ENCODE assay signal across 14 cellular contexts in genomic region chr2:143229952-143230351, GRCh38.
DNase-seq lines count a peak whose midpoint lies in the region; ATAC-seq and TF ChIP-seq lines count a peak whose summit lies in the region.
"Had no signal": no experiment of that assay in that cellular context is flagged by ENCODE, and none has a peak within 500 bp of the region (broad histone marks: within the 10 kb centered on the region; RNA-seq: fewer than 3 reads in every experiment).

No MANE protein-coding gene starts in this region.

- H3K27ac Mint-ChIP-seq in H9 (peak overlapping the region; percentile 6 to 86 (median 49); a peak in 3 of 7 replicates), T-helper 17 cell (peak overlapping the region; percentile 24), endodermal cell (peak overlapping the region; percentile 59), mesothelial cell of epicardium (no peak overlapping the region)
- peak overlapping the region in 5 of 9 donors; percentile 10 to 69 (median 51) for H3K27ac Mint-ChIP-seq in naive thymus-derived CD4-positive, alpha-beta T cell
- no peak overlapping the region for H3K27ac Mint-ChIP-seq in CD8-positive, alpha-beta T cell

- H3K79me1 ChIP-seq in H9 (ENCODE audit: insufficient read depth, low read depth, low read length, poor library complexity, severe bottlenecking), result no peaks in the 10 kb centered on the region

- no peak overlapping the region for H2BK5ac ChIP-seq in H9 (ENCODE audit: insufficient read length, low read length)

- no peak overlapping the region for H2AFZ ChIP-seq in H9 (ENCODE audit: low read length)
- H2AFZ ChIP-seq: GM23248 had no signal

- no peak overlapping the region for H3T11ph ChIP-seq in H9 (ENCODE audit: low read length)

- no peak overlapping the region for H3K4ac ChIP-seq in H9 (ENCODE audit: low read depth, low read length)

- CTCF ChIA-PET in naive thymus-derived CD4-positive, alpha-beta T cell (lab: Charles Lee), result no interaction called here
- CTCF ChIA-PET in CD8-positive, alpha-beta T cell (lab: Charles Lee), result interaction anchor here (1.0 to 2.3 kb wide), 5 partner anchors 9 to 147 kb away, joined by 3 to 14 read pairs (median 4); no protein-coding TSS in a partner anchor

- TF ChIP-seq CTCF in H9 (conservative IDR thresholded peaks at IDR 0.05), result no peak
- TF ChIP-seq CTCF in endodermal cell (conservative IDR thresholded peaks at IDR 0.05), result no peak
- TF ChIP-seq CTCF in CD8-positive, alpha-beta T cell (IDR thresholded peaks at IDR 0.05), result no peak
- no peak for TF ChIP-seq CTCF in mesothelial cell of epicardium (IDR thresholded peaks at IDR 0.05; ENCODE audit: unreplicated experiment)
- TF ChIP-seq CTCF in left lung (IDR thresholded peaks at IDR 0.05), result no peak

- H3K9me3 ChIP-seq in H9 (ENCODE audit: control insufficient read depth, low read depth, low read length), result no peaks in the 10 kb centered on the region
- peaks cover 6% of the 10 kb centered on the region for H3K9me3 ChIP-seq in T-helper 17 cell (ENCODE audit: control insufficient read depth, low read length, poor library complexity, severe bottlenecking)
- peaks cover 33% of the 10 kb centered on the region for H3K9me3 ChIP-seq in endodermal cell (ENCODE audit: control insufficient read depth, low read length)
- peaks cover 0 to 29% (median 19%) of the 10 kb centered on the region in 3 experiments for H3K9me3 ChIP-seq in naive thymus-derived CD4-positive, alpha-beta T cell (ENCODE audit: control insufficient read depth in 2 of 3, low read length in 3 of 3)
- peaks cover 6% of the 10 kb centered on the region for H3K9me3 ChIP-seq in CD8-positive, alpha-beta T cell (ENCODE audit: low read length)
- peaks cover 0 to 21% of the 10 kb centered on the region in 2 donors for H3K9me3 ChIP-seq in left lung

- H3K4me1 Mint-ChIP-seq in H9 (peaks cover 23 to 28% of the 10 kb centered on the region in 2 experiments), T-helper 17 cell (peaks cover 9% of the 10 kb centered on the region), endodermal cell (peaks cover 29% of the 10 kb centered on the region), mesothelial cell of epicardium (peaks cover 2% of the 10 kb centered on the region)
- H3K4me1 Mint-ChIP-seq in naive thymus-derived CD4-positive, alpha-beta T cell, result peaks cover 8 to 52% (median 27%) of the 10 kb centered on the region in 7 donors
- peaks cover 35% of the 10 kb centered on the region for H3K4me1 Mint-ChIP-seq in CD8-positive, alpha-beta T cell (ENCODE audit: low read depth)

- no peak overlapping the region for H2BK12ac ChIP-seq in H9 (ENCODE audit: insufficient read length, low read depth, low read length)

- no peak overlapping the region for H2AK5ac ChIP-seq in H9 (ENCODE audit: insufficient read length, low read length)

- H3K23ac ChIP-seq in H9 (ENCODE audit: insufficient read length, low read depth, low read length), result no peak overlapping the region

- H3K4me3 ChIP-seq in endodermal cell (ENCODE audit: low read length) (peak overlapping the region; percentile 7), left lung (no peak overlapping the region)
- H3K4me3 ChIP-seq in naive thymus-derived CD4-positive, alpha-beta T cell (ENCODE audit: low read length), result no peak overlapping the region
- no peak overlapping the region for H3K4me3 ChIP-seq in CD8-positive, alpha-beta T cell (ENCODE audit: low read depth, low read length)
- H3K4me3 ChIP-seq: GM23248 had no signal

- no peak overlapping the region for H3K9ac ChIP-seq in H9 (ENCODE audit: extremely low read depth, insufficient read length, low read length)
- H3K9ac ChIP-seq in endodermal cell (ENCODE audit: extremely low read depth, low read length, poor library complexity, severe bottlenecking), result no peak overlapping the region
- H3K9ac ChIP-seq: GM23248 had no signal

- H3K4me3 Mint-ChIP-seq in H9, result no peak overlapping the region
- H3K4me3 Mint-ChIP-seq in T-helper 17 cell, result no peak overlapping the region
- H3K4me3 Mint-ChIP-seq in endodermal cell, result no peak overlapping the region
- H3K4me3 Mint-ChIP-seq in naive thymus-derived CD4-positive, alpha-beta T cell, result peak overlapping the region in 1 of 10 donors; percentile 7
- H3K4me3 Mint-ChIP-seq in CD8-positive, alpha-beta T cell, result no peak overlapping the region
- H3K4me3 Mint-ChIP-seq in mesothelial cell of epicardium, result no peak overlapping the region

- intact Hi-C loops in naive thymus-derived CD4-positive, alpha-beta T cell (cut with micrococcal nuclease), result loop anchor here in 1 of 2 donors (2.0 kb wide), 1 partner anchor 15 kb away; no protein-coding TSS in a partner anchor
- intact Hi-C loops in CD8-positive, alpha-beta T cell (cut with DNase I, micrococcal nuclease), result no loop called here
- intact Hi-C loops in left lung (cut with DNase I), result no loop called here

- H4K91ac ChIP-seq in H9 (ENCODE audit: insufficient read length, low read depth, low read length), result no peak overlapping the region

- no peak overlapping the region for H3K56ac ChIP-seq in H9 (ENCODE audit: insufficient read length, low read depth, low read length)

- DNase-seq in H9 (peak; percentile 43), T-helper 17 cell (no peak), endodermal cell (peak; percentile 73), mesothelial cell of epicardium (ENCODE audit: low spot score in 2 of 2, unreplicated experiment in 2 of 2) (no peak), left lung (no peak)
- DNase-seq in naive thymus-derived CD4-positive, alpha-beta T cell, result no peak
- DNase-seq in CD8-positive, alpha-beta T cell, result no peak
- DNase-seq: DMS53, GM23248, NCI-H1048, NCI-H146, NCI-H2081, NCI-H510A treated with DMSO at 0.1 percent for 48 hours, NCI-H82 had no signal

- no peaks in the 10 kb centered on the region for H3K23me2 ChIP-seq in H9 (ENCODE audit: insufficient read length, low read depth, low read length, poor library complexity, severe bottlenecking)

- H3K14ac ChIP-seq in H9 (ENCODE audit: insufficient read depth, low read length), result no peak overlapping the region

- H3K36me3 ChIP-seq in endodermal cell (ENCODE audit: control insufficient read depth, insufficient read depth, low read length) (no peaks in the 10 kb centered on the region), left lung (peaks cover 0 to 9% of the 10 kb centered on the region in 2 donors)
- H3K36me3 ChIP-seq in naive thymus-derived CD4-positive, alpha-beta T cell (ENCODE audit: control insufficient read depth in 2 of 3, insufficient read depth in 3 of 3, low read length in 3 of 3), result peaks cover 7 to 55% (median 18%) of the 10 kb centered on the region in 3 experiments
- peaks cover 34% of the 10 kb centered on the region for H3K36me3 ChIP-seq in CD8-positive, alpha-beta T cell (ENCODE audit: insufficient read depth, low read length)

- no peaks in the 10 kb centered on the region for H4K20me1 ChIP-seq in H9 (ENCODE audit: control insufficient read depth, insufficient read depth, insufficient read length)

- ATAC-seq in T-helper 17 cell, result no peak
- ATAC-seq in naive thymus-derived CD4-positive, alpha-beta T cell, result no peak
- ATAC-seq in CD8-positive, alpha-beta T cell, result no peak
- no peak for ATAC-seq in left lung

- H4K5ac ChIP-seq in H9 (ENCODE audit: insufficient read length, low read depth, low read length), result no peak overlapping the region

- peaks cover 9 to 10% of the 10 kb centered on the region in 2 experiments for H3K9me3 Mint-ChIP-seq in H9
- H3K9me3 Mint-ChIP-seq in endodermal cell, result peaks cover 9% of the 10 kb centered on the region
- H3K9me3 Mint-ChIP-seq in naive thymus-derived CD4-positive, alpha-beta T cell, result peaks cover 5 to 41% (median 30%) of the 10 kb centered on the region in 11 donors
- peaks cover 24% of the 10 kb centered on the region for H3K9me3 Mint-ChIP-seq in CD8-positive, alpha-beta T cell
- peaks cover 32% of the 10 kb centered on the region for H3K9me3 Mint-ChIP-seq in mesothelial cell of epicardium

- no peak overlapping the region for H2BK20ac ChIP-seq in H9 (ENCODE audit: low read depth, low read length, poor library complexity, severe bottlenecking)

- no peak overlapping the region for H2BK15ac ChIP-seq in H9 (ENCODE audit: low read depth, low read length)

- H3K27me3 ChIP-seq in H9 (ENCODE audit: insufficient read depth, low read length), result no peaks in the 10 kb centered on the region
- H3K27me3 ChIP-seq in endodermal cell (ENCODE audit: control insufficient read depth, insufficient read depth, low read length, poor library complexity, severe bottlenecking), result no peaks in the 10 kb centered on the region
- no peaks in the 10 kb centered on the region for H3K27me3 ChIP-seq in naive thymus-derived CD4-positive, alpha-beta T cell (ENCODE audit: control insufficient read depth in 2 of 2, insufficient read depth in 2 of 2, low read length in 2 of 2)
- H3K27me3 ChIP-seq in CD8-positive, alpha-beta T cell (ENCODE audit: insufficient read depth, low read length), result no peaks in the 10 kb centered on the region
- no peaks in the 10 kb centered on the region for H3K27me3 ChIP-seq in left lung

- H3K4me1 ChIP-seq in H9 (ENCODE audit: insufficient read depth, low read length) (peaks cover 6% of the 10 kb centered on the region; the same call in 1 of the 2 replicates), endodermal cell (ENCODE audit: control insufficient read depth, insufficient read depth, low read length) (no peaks in the 10 kb centered on the region), left lung (no peaks in the 10 kb centered on the region)
- peaks cover 10 to 12% of the 10 kb centered on the region in 2 donors for H3K4me1 ChIP-seq in naive thymus-derived CD4-positive, alpha-beta T cell (ENCODE audit: control insufficient read depth in 2 of 2, insufficient read depth in 2 of 2, low read length in 2 of 2)
- H3K4me1 ChIP-seq in CD8-positive, alpha-beta T cell (ENCODE audit: insufficient read depth, low read length), result peaks cover 18% of the 10 kb centered on the region

- H3K4me2 ChIP-seq in H9 (ENCODE audit: insufficient read depth, insufficient read length, low read length), result no peak overlapping the region

- H3K36me3 Mint-ChIP-seq in H9 (ENCODE audit: insufficient read depth in 1 of 3, low read depth in 3 of 3), result peaks cover 0 to 33% (median 3%) of the 10 kb centered on the region in 3 experiments; a peak in 3 of 7 replicates
- peaks cover 6% of the 10 kb centered on the region for H3K36me3 Mint-ChIP-seq in T-helper 17 cell (ENCODE audit: low read depth)
- peaks cover 2% of the 10 kb centered on the region for H3K36me3 Mint-ChIP-seq in endodermal cell (ENCODE audit: low read depth)
- peaks cover 39 to 77% (median 62%) of the 10 kb centered on the region in 5 donors for H3K36me3 Mint-ChIP-seq in naive thymus-derived CD4-positive, alpha-beta T cell
- peaks cover 73% of the 10 kb centered on the region for H3K36me3 Mint-ChIP-seq in CD8-positive, alpha-beta T cell
- peaks cover 2% of the 10 kb centered on the region for H3K36me3 Mint-ChIP-seq in mesothelial cell of epicardium

- H3K27me3 Mint-ChIP-seq in H9 (ENCODE audit: low read depth) (peaks cover 2% of the 10 kb centered on the region; the same call in 1 of the 2 replicates), T-helper 17 cell (no peaks in the 10 kb centered on the region), endodermal cell (ENCODE audit: insufficient read depth) (no peaks in the 10 kb centered on the region), mesothelial cell of epicardium (ENCODE audit: low read depth) (no peaks in the 10 kb centered on the region)
- H3K27me3 Mint-ChIP-seq in naive thymus-derived CD4-positive, alpha-beta T cell, result no peaks in the 10 kb centered on the region
- H3K27me3 Mint-ChIP-seq in CD8-positive, alpha-beta T cell (ENCODE audit: low read depth), result no peaks in the 10 kb centered on the region

- H4K8ac ChIP-seq in H9 (replicated peaks; ENCODE audit: insufficient read length, low read depth, low read length), result no peak overlapping the region

- H3K79me2 ChIP-seq in H9 (ENCODE audit: insufficient read depth, low read length), result no peaks in the 10 kb centered on the region

- H3K27ac ChIP-seq in H9 (ENCODE audit: insufficient read length, low read depth, low read length), result no peak overlapping the region
- peak overlapping the region; percentile 41 for H3K27ac ChIP-seq in endodermal cell (ENCODE audit: low read depth, low read length)
- H3K27ac ChIP-seq in naive thymus-derived CD4-positive, alpha-beta T cell (ENCODE audit: low read depth, low read length), result no peak overlapping the region
- no peak overlapping the region for H3K27ac ChIP-seq in CD8-positive, alpha-beta T cell (ENCODE audit: low read depth, low read length)
- no peak overlapping the region for H3K27ac ChIP-seq in left lung
- H3K27ac ChIP-seq: GM23248 had no signal

- no peak overlapping the region for H3K18ac ChIP-seq in H9 (ENCODE audit: insufficient read length, low read depth, low read length)

- H2BK120ac ChIP-seq in H9 (ENCODE audit: low read depth, low read length, poor library complexity, severe bottlenecking), result no peak overlapping the region

- no CpG with 5 or more reads among the region's 2 CpGs for whole genome bisulfite sequencing in H9 (ENCODE audit: extremely low coverage, insufficient read length, low lambda C conversion rate)
- WGBS in endodermal cell (ENCODE audit: insufficient coverage in 1 of 2, insufficient read length in 1 of 2), 2 experiments, result 0% methylated on average over 1 of the region's 2 CpGs; no CpG with 5 or more reads in 1 of the 2 experiments

- POLR2A ChIA-PET in naive thymus-derived CD4-positive, alpha-beta T cell (lab: Charles Lee), result no interaction called here
- POLR2A ChIA-PET in CD8-positive, alpha-beta T cell (lab: Charles Lee), result interaction anchor here (1.3 kb wide), 1 partner anchor 28 kb away, joined by 4 read pairs; no protein-coding TSS in a partner anchor

Comparison
In these comparisons a context has a peak if more than half of its experiments do, and no peak if none do; other contexts are left out.
1. DNase-seq: peak in H9 (single experiment) and endodermal cell (single experiment); none in T-helper 17 cell (0 of 3), naive thymus-derived CD4-positive, alpha-beta T cell (0 of 9), CD8-positive, alpha-beta T cell (0 of 7), mesothelial cell of epicardium (0 of 2) and left lung (0 of 2).
2. H3K27ac Mint-ChIP-seq: peak in H9 (3 of 3), T-helper 17 cell (single experiment), endodermal cell (single experiment) and naive thymus-derived CD4-positive, alpha-beta T cell (5 of 9); none in CD8-positive, alpha-beta T cell (single experiment) and mesothelial cell of epicardium (single experiment).